ENCODE assay signal across 18 cellular contexts in genomic region chr12:41557081-41557480, GRCh38.
DNase-seq lines count a peak whose midpoint lies in the region; ATAC-seq and TF ChIP-seq lines count a peak whose summit lies in the region.
"Had no signal": no experiment of that assay in that cellular context is flagged by ENCODE, and none has a peak within 500 bp of the region (broad histone marks: within the 10 kb centered on the region; RNA-seq: fewer than 3 reads in every experiment).

No MANE protein-coding gene starts in this region.

- H3K4me2 ChIP-seq in GM23338: no peak overlapping the region
- H3K4me2 ChIP-seq: A549; BLaER1 treated with 17β-estradiol and CSF1 and Interleukin-3, amounts not matched to agents 10 nM and 100 nM had no signal

- H3K9me3 Mint-ChIP-seq in GM23338 (no peaks in the 10 kb centered on the region), nephron progenitor cell (no peaks in the 10 kb centered on the region)
- H3K9me3 Mint-ChIP-seq: CD4-positive, alpha-beta T cell; CD8-positive, alpha-beta T cell had no signal

- ATAC-seq in GM23338 (no peak), HG03439 (IDR thresholded peaks at IDR 0.05; ENCODE audit: unreplicated experiment) (no peak), HG03095 (IDR thresholded peaks at IDR 0.05; ENCODE audit: unreplicated experiment) (no peak)
- ATAC-seq: A549; CD8-positive, alpha-beta T cell had no signal

- no peaks in the 10 kb centered on the region for H4K20me1 ChIP-seq in GM23338 (replicated peaks; ENCODE audit: insufficient read depth)
- H4K20me1 ChIP-seq: BLaER1 treated with 17β-estradiol and CSF1 and Interleukin-3, amounts not matched to agents 10 nM and 100 nM had no signal

- H3K4me1 ChIP-seq in GM23338 (ENCODE audit: insufficient read depth): peaks cover 11% of the 10 kb centered on the region; the same call in 1 of the 2 replicates
- H3K4me1 ChIP-seq: A549; BLaER1 treated with 17β-estradiol and CSF1 and Interleukin-3, amounts not matched to agents 10 nM and 100 nM; Caco-2 had no signal

- H3K4me3 Mint-ChIP-seq in GM23338: no peak overlapping the region
- no peak overlapping the region for H3K4me3 Mint-ChIP-seq in nephron progenitor cell
- H3K4me3 Mint-ChIP-seq: B cell; CD4-positive, alpha-beta T cell; CD8-positive, alpha-beta T cell had no signal

- H3K79me2 ChIP-seq in GM23338 (replicated peaks; ENCODE audit: insufficient read depth): no peaks in the 10 kb centered on the region

- TF ChIP-seq CTCF in GM23338 (conservative IDR thresholded peaks at IDR 0.05; ENCODE audit: low read depth in 2 of 2): no peak
- TF ChIP-seq CTCF in nephron progenitor cell (IDR thresholded peaks at IDR 0.05): no peak

- H3K27me3 Mint-ChIP-seq in GM23338 (ENCODE audit: insufficient read depth, low read depth, poor library complexity) (no peaks in the 10 kb centered on the region), nephron progenitor cell (ENCODE audit: low read depth, poor library complexity) (no peaks in the 10 kb centered on the region)
- H3K27me3 Mint-ChIP-seq: CD4-positive, alpha-beta T cell had no signal

- H3K27ac ChIP-seq in GM23338 (ENCODE audit: low read depth): no peak overlapping the region
- H3K27ac ChIP-seq: 22Rv1; A549; BLaER1 treated with 17β-estradiol and CSF1 and Interleukin-3, amounts not matched to agents 10 nM and 100 nM; C4-2B had no signal

- no peaks in the 10 kb centered on the region for H3F3A ChIP-seq in GM23338 (replicated peaks; ENCODE audit: low read depth)

- no peaks in the 10 kb centered on the region for H3K9me2 ChIP-seq in GM23338 (ENCODE audit: insufficient read depth)

- H3K27ac Mint-ChIP-seq in GM23338 (no peak overlapping the region), nephron progenitor cell (peak overlapping the region; percentile 40)
- H3K27ac Mint-ChIP-seq: B cell; CD4-positive, alpha-beta T cell; CD8-positive, alpha-beta T cell had no signal

- no peaks in the 10 kb centered on the region for H3K27me3 ChIP-seq in GM23338 (ENCODE audit: insufficient read depth)
- H3K27me3 ChIP-seq: BLaER1 treated with 17β-estradiol and CSF1 and Interleukin-3, amounts not matched to agents 10 nM and 100 nM had no signal

- no peaks in the 10 kb centered on the region for H3K36me3 ChIP-seq in GM23338 (ENCODE audit: insufficient read depth)
- H3K36me3 ChIP-seq: BLaER1 treated with 17β-estradiol and CSF1 and Interleukin-3, amounts not matched to agents 10 nM and 100 nM had no signal

- no peak overlapping the region for H3K4me3 ChIP-seq in GM23338
- H3K4me3 ChIP-seq: A549; BLaER1 treated with 17β-estradiol and CSF1 and Interleukin-3, amounts not matched to agents 10 nM and 100 nM had no signal

- H3K4me1 Mint-ChIP-seq in GM23338: peaks cover 19% of the 10 kb centered on the region
- peaks cover 14% of the 10 kb centered on the region for H3K4me1 Mint-ChIP-seq in nephron progenitor cell
- H3K4me1 Mint-ChIP-seq: B cell had no signal

- DNase-seq in GM23338 (ENCODE audit: low spot score) (no peak), left kidney (ENCODE audit: low read depth, low spot score) (peak; percentile 52), nephron progenitor cell (no peak)
- no peak for DNase-seq in activated CD4-positive, alpha-beta T cell treated with anti-CD3 and anti-CD28 coated beads for 1 hour
- DNase-seq: AML-193; Caco-2; Calu3; CD4-positive, alpha-beta T cell; CD8-positive, alpha-beta T cell; DMS79 treated with DMSO at 0.1 percent for 48 hours; GF-D8 had no signal

- peak overlapping the region; percentile 54; the same call in 1 of the 2 replicates for H2AFZ ChIP-seq in GM23338

- no peaks in the 10 kb centered on the region for H3K36me3 Mint-ChIP-seq in GM23338 (ENCODE audit: low read depth)
- H3K36me3 Mint-ChIP-seq in nephron progenitor cell (ENCODE audit: low read depth): peaks cover 5% of the 10 kb centered on the region
- H3K36me3 Mint-ChIP-seq: CD8-positive, alpha-beta T cell had no signal

TF ChIP-seq in GM23338, 12 proteins besides CTCF, POLR2A, EP300 and RAD21:
- TF ChIP-seq NANOG (IDR thresholded peaks at IDR 0.05; ENCODE audit: borderline replicate concordance) (no peak), EZH2 (IDR thresholded peaks at IDR 0.05; ENCODE audit: low read depth, unreplicated experiment) (no peak), ETS1 (IDR thresholded peaks at IDR 0.05) (no peak), EZH2phosphoT487 (IDR thresholded peaks at IDR 0.05; ENCODE audit: unreplicated experiment) (no peak), ZNF462 (CRISPR knock-in tag; IDR thresholded peaks at IDR 0.05) (no peak)
